ENCODE assay signal across 8 cellular contexts in genomic region chr2:118224144-118224887, GRCh38.
A peak's percentile ranks its signal among the peaks of the same experiment; 100 is the strongest.
DNase-seq lines count a peak whose midpoint lies in the region; ATAC-seq, FAIRE-seq and TF ChIP-seq lines count a peak whose summit lies in the region.

No MANE protein-coding gene starts in this region.

- intact Hi-C loops in left cardiac atrium (cut with DNase I), result loop anchor here in 1 of 2 donors (10.0 kb wide), 1 partner anchor 630 kb away; no protein-coding TSS in a partner anchor

- POLR2A ChIA-PET in AG04449 (lab: Yijun Ruan, JAX), result interaction anchor here (0.8 to 1.3 kb wide), 3 partner anchors 27 to 619 kb away, joined by 3 to 4 read pairs (median 3); no protein-coding TSS in a partner anchor

- H3K27ac ChIP-seq in skeletal muscle tissue (ENCODE audit: low read depth, low read length), result peak overlapping the region; percentile 77

- H3K36me3 ChIP-seq in skeletal muscle tissue (ENCODE audit: control insufficient read depth in 3 of 3, insufficient read depth in 3 of 3, low read length in 3 of 3), result no peaks in the 10 kb centered on the region

- FAIRE-seq in GM19239 (lab: Jason Lieb, UNC) (no peak), H54 (lab: Jason Lieb, UNC) (no peak)

- H3K9ac ChIP-seq in skeletal muscle tissue (ENCODE audit: low read depth in 1 of 3, low read length in 3 of 3), result peak overlapping the region; percentile 71 to 82 (median 82)

- CTCF ChIA-PET in AG04449 (lab: Yijun Ruan, JAX), result interaction anchor here (1.0 to 4.3 kb wide), 13 partner anchors 12 to 656 kb away, joined by 3 to 116 read pairs (median 4); no protein-coding TSS in a partner anchor

- H3K9me3 ChIP-seq in skeletal muscle tissue (ENCODE audit: control insufficient read depth in 3 of 3, low read length in 3 of 3), result no peaks in the 10 kb centered on the region

- H3K4me1 ChIP-seq in skeletal muscle tissue (ENCODE audit: control insufficient read depth in 3 of 3, insufficient read depth in 3 of 3, low read length in 3 of 3), result peaks cover 8 to 9% (median 9%) of the 10 kb centered on the region in 3 donors

- H3K4me3 ChIP-seq in AG04449 (ENCODE audit: low read depth, low read length) (peak overlapping the region; percentile 51), skeletal muscle tissue (ENCODE audit: low read length in 3 of 3) (peak overlapping the region; percentile 65 to 74 (median 70))

- DNase-seq in AG04449 (ENCODE audit: low read depth, low spot score), result no peak
- DNase-seq in GM19239 (ENCODE audit: insufficient read length, low spot score), result peak; percentile 66
- peak; percentile 20 for DNase-seq in activated T-cell treated with anti-CD3 and anti-CD28 coated beads for 1 hour (ENCODE audit: low read depth)
- peak; percentile 25 for DNase-seq in left cardiac atrium
- no peak for DNase-seq in H54 (ENCODE audit: insufficient read length, low spot score)
- no peak for DNase-seq in mucosa of gallbladder (ENCODE audit: low spot score)

- ATAC-seq in HG03439 (IDR thresholded peaks at IDR 0.05; ENCODE audit: unreplicated experiment), result peak; percentile 61
- peak; percentile 19 to 37 for ATAC-seq in left cardiac atrium

- no peak for TF ChIP-seq POLR2A in H54 (IDR thresholded peaks at IDR 0.05; ENCODE audit: low read depth, low read length)

- H3K27me3 ChIP-seq in skeletal muscle tissue (ENCODE audit: control insufficient read depth in 3 of 3, insufficient read depth in 3 of 3, low read length in 3 of 3), result peaks cover 18 to 24% (median 21%) of the 10 kb centered on the region in 3 donors

- TF ChIP-seq CTCF in AG04449 (IDR thresholded peaks at IDR 0.05; ENCODE audit: insufficient read depth, low read length, missing control alignments), result no peak

Comparison
In these comparisons a context has a peak if more than half of its experiments do, and no peak if none do; other contexts are left out.
1. DNase-seq: peak in GM19239 (single experiment), activated T-cell treated with anti-CD3 and anti-CD28 coated beads for 1 hour (single experiment) and left cardiac atrium (single experiment); none in AG04449 (single experiment), H54 (single experiment) and mucosa of gallbladder (single experiment).